Comparison of ENCODE assay signal across 11 cellular contexts in genomic region chr9:109976328-109976702, GRCh38.
"Had no signal": no experiment of that assay in that cellular context is flagged by ENCODE, and none has a peak within 500 bp of the region (broad histone marks: within the 10 kb centered on the region; RNA-seq: fewer than 3 reads in every experiment).

No MANE protein-coding gene starts in this region.

- H3K9me3 ChIP-seq: gastroesophageal sphincter, pancreas, spleen, stomach, testis, upper lobe of left lung had no signal

- H3K4me3 Mint-ChIP-seq: naive thymus-derived CD4-positive, alpha-beta T cell; T-helper 1 cell treated with Interleukin-12 subunit alpha and Interleukin-12 subunit beta and Interleukin-4 antibody, amounts not matched to agents 30 μg/mL and 1 μg/mL, for 36 hours had no signal

- H3K4me1 ChIP-seq: gastroesophageal sphincter, pancreas, stomach, testis, upper lobe of left lung had no signal

- ATAC-seq: gastroesophageal sphincter; naive thymus-derived CD4-positive, alpha-beta T cell; pancreas; sciatic nerve had no signal

- DNase-seq: activated CD4-positive, alpha-beta T cell treated with anti-CD3 and anti-CD28 coated beads, Interleukin-2, amount 50 U/mL, for 48 hours; activated naive CD4-positive, alpha-beta T cell treated with anti-CD3 and anti-CD28 coated beads, Interleukin-2, amount 50 U/mL, for 16 hours; naive thymus-derived CD4-positive, alpha-beta T cell; pancreas; spleen; stomach; testis; upper lobe of left lung had no signal

- H3K27me3 Mint-ChIP-seq: naive thymus-derived CD4-positive, alpha-beta T cell had no signal

- H3K36me3 ChIP-seq: gastroesophageal sphincter, pancreas, spleen, stomach, upper lobe of left lung had no signal

- H3K4me3 ChIP-seq: gastroesophageal sphincter, pancreas, spleen, stomach, testis, upper lobe of left lung had no signal

- H3K27ac ChIP-seq: gastroesophageal sphincter, pancreas, stomach, testis, upper lobe of left lung had no signal

- H3K27me3 ChIP-seq: gastroesophageal sphincter, pancreas, spleen, stomach, testis, upper lobe of left lung had no signal
